ENCODE assay signal across 23 cellular contexts in genomic region chr3:17985658-17986392, GRCh38.
"Had no signal": no experiment of that assay in that cellular context is flagged by ENCODE, and none has a peak within 500 bp of the region (broad histone marks: within the 10 kb centered on the region; RNA-seq: fewer than 3 reads in every experiment).

No MANE protein-coding gene starts in this region.

- H3K4me1 Mint-ChIP-seq: activated T-helper 17 cell treated with anti-CD3 and anti-CD28 coated beads, Interleukin-2, amount 50 U/mL, for 72 hours; neural crest cell had no signal

- H3K4me1 ChIP-seq: ascending aorta, heart right ventricle, right lobe of liver, tibial nerve had no signal

- H3K4me3 ChIP-seq: ascending aorta, gastroesophageal sphincter, heart right ventricle, lung, ovary, right lobe of liver, smooth muscle cell, tibial nerve, vagina had no signal

- H3K4me2 ChIP-seq: smooth muscle cell had no signal

- FAIRE-seq: bronchial epithelial cell, islet of Langerhans had no signal

- H3K27me3 ChIP-seq: ascending aorta, gastroesophageal sphincter, ovary, right lobe of liver, tibial nerve, vagina had no signal

- H3K4me3 Mint-ChIP-seq: activated T-helper 17 cell treated with anti-CD3 and anti-CD28 coated beads, Interleukin-2, amount 50 U/mL, for 72 hours; dendritic cell treated with granulocyte-macrophage colony-stimulating factor and Interleukin-4, amounts not matched to agents 40 ng/mL and 50 ng/mL, for 4 days; neural crest cell had no signal

- H3K27ac Mint-ChIP-seq: activated T-helper 17 cell treated with anti-CD3 and anti-CD28 coated beads, Interleukin-2, amount 50 U/mL, for 72 hours; dendritic cell treated with granulocyte-macrophage colony-stimulating factor and Interleukin-4, amounts not matched to agents 40 ng/mL and 50 ng/mL, for 4 days had no signal

- ATAC-seq: activated T-helper 17 cell treated with anti-CD3 and anti-CD28 coated beads, Interleukin-2, amount 50 U/mL, for 72 hours; gastroesophageal sphincter; right lobe of liver had no signal

- DNase-seq: activated CD4-positive, alpha-beta T cell treated with anti-CD3 and anti-CD28 coated beads, Interleukin-2, amount 50 U/mL, for 48 hours; activated naive CD4-positive, alpha-beta T cell treated with Interleukin-2 at 50 U/mL for 16 hours; effector memory CD4-positive, alpha-beta T cell; heart right ventricle; midbrain; ovary; right lobe of liver; stimulated activated CD4-positive, alpha-beta T cell treated with anti-CD3 and anti-CD28 coated beads, Interleukin-4, amount 100 ng/mL, for 4 hours; stimulated activated CD8-positive, alpha-beta memory T cell treated with anti-CD3 and anti-CD28 coated beads, Interleukin-4, amount 100 ng/mL, for 48 hours; stimulated activated naive CD4-positive, alpha-beta T cell treated with Interleukin-2 at 50 U/mL for 16 hours; substantia nigra; WERI-Rb-1 had no signal

- H3K27ac ChIP-seq: ascending aorta, gastroesophageal sphincter, heart right ventricle, ovary, right lobe of liver, tibial nerve, vagina, WERI-Rb-1 had no signal

- H3K9me3 ChIP-seq: ascending aorta, gastroesophageal sphincter, heart right ventricle, ovary, right lobe of liver, tibial nerve, vagina had no signal

- H3K27me3 Mint-ChIP-seq: dendritic cell treated with granulocyte-macrophage colony-stimulating factor and Interleukin-4, amounts not matched to agents 40 ng/mL and 50 ng/mL, for 4 days had no signal

- H3K9me3 Mint-ChIP-seq: activated T-helper 17 cell treated with anti-CD3 and anti-CD28 coated beads, Interleukin-2, amount 50 U/mL, for 72 hours; dendritic cell treated with granulocyte-macrophage colony-stimulating factor and Interleukin-4, amounts not matched to agents 40 ng/mL and 50 ng/mL, for 4 days; neural crest cell had no signal

- H3K36me3 ChIP-seq: ascending aorta, gastroesophageal sphincter, heart right ventricle, ovary, right lobe of liver, tibial nerve, vagina, WERI-Rb-1 had no signal
